ENCODE assay signal across 19 cellular contexts in the genomic region with DNA sequence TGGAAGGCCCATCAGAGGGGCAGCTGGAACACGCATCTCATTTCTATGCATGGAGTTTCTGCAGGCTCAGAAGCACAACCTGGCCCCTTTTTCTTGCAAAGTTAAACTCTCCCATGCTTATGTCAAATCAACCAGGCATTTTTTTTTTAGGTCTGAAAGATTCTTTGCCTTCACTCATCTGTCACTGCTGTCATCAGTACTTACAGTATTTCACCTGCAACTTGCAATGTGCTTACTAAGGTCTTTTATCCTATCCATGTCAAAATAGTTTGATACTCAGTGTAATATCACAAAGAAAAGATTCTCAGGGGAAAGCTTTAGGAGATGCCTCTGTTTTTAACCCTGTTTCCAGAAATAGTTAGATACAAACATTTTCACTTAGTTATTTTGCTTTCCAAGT.
DNase-seq lines count a peak whose midpoint lies in the region; ATAC-seq, FAIRE-seq and TF ChIP-seq lines count a peak whose summit lies in the region.
"Had no signal": no experiment of that assay in that cellular context is flagged by ENCODE, and none has a peak within 500 bp of the region (broad histone marks: within the 10 kb centered on the region; RNA-seq: fewer than 3 reads in every experiment).

No MANE protein-coding gene starts in this region.

- 12% methylated on average over 1 of the region's 1 CpG for WGBS in A549 (ENCODE audit: missing lambda C conversion rate)
- 68% methylated on average over 1 of the region's 1 CpG for WGBS in mesenchymal stem cell

- DNase-seq in A549 (ENCODE audit: low read depth in 1 of 2, low spot score in 1 of 2) (no peak), mesenchymal stem cell (no peak), neural crest cell (ENCODE audit: low read depth, low spot score) (no peak), NOMO-1 treated with dmso at 0.1 percent for 144 hours (lab: John Stamatoyannopoulos, UW; ENCODE audit: unreplicated experiment) (no peak), posterior cingulate gyrus (no peak)
- DNase-seq in activated CD8-positive, alpha-beta memory T cell treated with anti-CD3 and anti-CD28 coated beads, Interleukin-2, amount 50 U/mL, for 48 hours = no peak
- DNase-seq: C1 segment of cervical spinal cord; Calu3; CD4-positive, alpha-beta memory T cell; COR-L47; DMS53; DMS79 treated with DMSO at 0.1 percent for 48 hours; H9 had no signal

- POLR2A ChIA-PET in A549 (lab: Yijun Ruan, JAX) = no interaction called here

- H3K79me1 ChIP-seq in mesenchymal stem cell (replicated peaks; ENCODE audit: low read length, poor library complexity, severe bottlenecking) = no peaks in the 10 kb centered on the region

- no peak overlapping the region for H3K4me2 ChIP-seq in A549
- peak overlapping the region; percentile 85 for H3K4me2 ChIP-seq in BLaER1
- H3K4me2 ChIP-seq in mesenchymal stem cell (ENCODE audit: low read length, poor library complexity, severe bottlenecking) = no peak overlapping the region
- H3K4me2 ChIP-seq: GM23338 had no signal

- H2AFZ ChIP-seq in mesenchymal stem cell (ENCODE audit: low read depth, low read length) = no peak overlapping the region
- H2AFZ ChIP-seq: GM23338 had no signal

- H2BK12ac ChIP-seq in mesenchymal stem cell (ENCODE audit: low read length in 2 of 2) = no peak overlapping the region

- peaks cover 5% of the 10 kb centered on the region for H3K9me3 Mint-ChIP-seq in neural crest cell
- H3K9me3 Mint-ChIP-seq: GM23338, H9 had no signal

- H3K4ac ChIP-seq in mesenchymal stem cell (ENCODE audit: low read depth in 1 of 2, low read length in 2 of 2) = no peak overlapping the region

- H3K4me3 ChIP-seq in A549 = no peak overlapping the region
- no peak overlapping the region for H3K4me3 ChIP-seq in BLaER1
- peak overlapping the region in 1 of 2 experiments; percentile 46 for H3K4me3 ChIP-seq in mesenchymal stem cell (ENCODE audit: insufficient read depth in 1 of 2, low read depth in 1 of 2, low read length in 2 of 2)
- H3K4me3 ChIP-seq: GM23338 had no signal

- peaks cover 2% of the 10 kb centered on the region for H3K36me3 Mint-ChIP-seq in neural crest cell (ENCODE audit: low read depth)
- H3K36me3 Mint-ChIP-seq: CD4-positive, alpha-beta memory T cell had no signal

- no peak overlapping the region for H4K91ac ChIP-seq in mesenchymal stem cell (ENCODE audit: low read length)

- TF ChIP-seq CTCF in A549 (IDR thresholded peaks at IDR 0.05) (no peak), neural crest cell (conservative IDR thresholded peaks at IDR 0.05) (no peak)

- H3K4me1 Mint-ChIP-seq in neural crest cell = peaks cover 52% of the 10 kb centered on the region
- H3K4me1 Mint-ChIP-seq: CD4-positive, alpha-beta memory T cell had no signal

- no peak overlapping the region for H3K18ac ChIP-seq in mesenchymal stem cell (ENCODE audit: low read depth in 1 of 2, low read length in 2 of 2)

- FAIRE-seq in A549 (lab: Jason Lieb, UNC) = no peak
- FAIRE-seq: G401.6, GM12892 had no signal

- H2BK5ac ChIP-seq in mesenchymal stem cell (ENCODE audit: low read depth, low read length, poor library complexity, severe bottlenecking) = no peak overlapping the region

- TF ChIP-seq EP300 in A549 (IDR thresholded peaks at IDR 0.05) = no peak

- ATAC-seq in A549 = no peak
- ATAC-seq: GM23338, HCT116 had no signal

- H2BK15ac ChIP-seq in mesenchymal stem cell (ENCODE audit: low read depth, poor library complexity, severe bottlenecking) = no peak overlapping the region

- no peak for TF ChIP-seq RAD21 in A549 (conservative IDR thresholded peaks at IDR 0.05 in 1 of 2, IDR thresholded peaks at IDR 0.05 in 1 of 2)

- H3K27me3 ChIP-seq in BLaER1 (no peaks in the 10 kb centered on the region), mesenchymal stem cell (ENCODE audit: control insufficient read depth in 1 of 2, insufficient read depth in 1 of 2, low read length in 2 of 2) (no peaks in the 10 kb centered on the region)

- no peaks in the 10 kb centered on the region for H4K20me1 ChIP-seq in BLaER1

- intact Hi-C loops in posterior cingulate gyrus (cut with DNase I) = no loop called here

- no peak overlapping the region for H4K8ac ChIP-seq in mesenchymal stem cell (ENCODE audit: low read length)

- H2AK5ac ChIP-seq in mesenchymal stem cell (ENCODE audit: low read length, severe bottlenecking) = no peak overlapping the region

- H2BK120ac ChIP-seq in mesenchymal stem cell (ENCODE audit: low read depth, low read length) = no peak overlapping the region

- no peak overlapping the region for H3K4me3 Mint-ChIP-seq in neural crest cell
- H3K4me3 Mint-ChIP-seq: B cell; CD4-positive, alpha-beta memory T cell; GM23338; H9 had no signal

- no peaks in the 10 kb centered on the region for H3K27me3 Mint-ChIP-seq in neural crest cell (ENCODE audit: low read depth)
- H3K27me3 Mint-ChIP-seq: B cell; CD4-positive, alpha-beta memory T cell had no signal

- no peak for TF ChIP-seq POLR2A in A549 (IDR thresholded peaks at IDR 0.05; ENCODE audit: low read length)

- H3K14ac ChIP-seq in mesenchymal stem cell (ENCODE audit: low read length in 2 of 2) = no peak overlapping the region

- H3K9me3 ChIP-seq in A549 (no peaks in the 10 kb centered on the region), BLaER1 (peaks cover 19% of the 10 kb centered on the region; the same call in 1 of the 2 replicates), mesenchymal stem cell (ENCODE audit: control insufficient read depth, low read length) (no peaks in the 10 kb centered on the region)

- H3K27ac ChIP-seq in A549 (no peak overlapping the region), BLaER1 (peak overlapping the region; percentile 92), mesenchymal stem cell (ENCODE audit: low read length, poor library complexity, severe bottlenecking) (no peak overlapping the region)

- no peaks in the 10 kb centered on the region; the same call in 1 of the 2 replicates for H3K36me3 ChIP-seq in BLaER1
- H3K36me3 ChIP-seq in mesenchymal stem cell (ENCODE audit: control insufficient read depth in 1 of 2, insufficient read depth in 2 of 2, low read depth in 1 of 2, low read length in 2 of 2) = no peaks in the 10 kb centered on the region

- CTCF ChIA-PET in A549 (lab: Yijun Ruan, JAX) = no interaction called here

- H3K9ac ChIP-seq in BLaER1 = peak overlapping the region; percentile 68; the same call in 1 of the 2 replicates
- H3K9ac ChIP-seq in mesenchymal stem cell (ENCODE audit: low read length) = peak overlapping the region; percentile 46

- H3K23ac ChIP-seq in mesenchymal stem cell (ENCODE audit: low read length in 2 of 2) = no peak overlapping the region

- H3K4me1 ChIP-seq in A549 = no peaks in the 10 kb centered on the region
- peaks cover 88% of the 10 kb centered on the region for H3K4me1 ChIP-seq in BLaER1
- no peaks in the 10 kb centered on the region for H3K4me1 ChIP-seq in mesenchymal stem cell (ENCODE audit: control insufficient read depth, insufficient read depth, low read depth, low read length)

- peak overlapping the region; percentile 9 for H3K27ac Mint-ChIP-seq in neural crest cell (ENCODE audit: unreplicated experiment)
- H3K27ac Mint-ChIP-seq: B cell; CD4-positive, alpha-beta memory T cell; GM23338; H9 had no signal

TF ChIP-seq in A549, 52 proteins besides CTCF, POLR2A, EP300 and RAD21:
- TF ChIP-seq MAFK (IDR thresholded peaks at IDR 0.05; ENCODE audit: partially characterized antibody) = peak; percentile 5
- TF ChIP-seq, protein P1, sequence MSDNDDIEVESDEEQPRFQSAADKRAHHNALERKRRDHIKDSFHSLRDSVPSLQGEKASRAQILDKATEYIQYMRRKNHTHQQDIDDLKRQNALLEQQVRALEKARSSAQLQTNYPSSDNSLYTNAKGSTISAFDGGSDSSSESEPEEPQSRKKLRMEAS (IDR thresholded peaks at IDR 0.05) = no peak
TF ChIP-seq in A549: peak in this region for 1.
